Comparison of ENCODE assay signal across 18 cellular contexts in the genomic region with DNA sequence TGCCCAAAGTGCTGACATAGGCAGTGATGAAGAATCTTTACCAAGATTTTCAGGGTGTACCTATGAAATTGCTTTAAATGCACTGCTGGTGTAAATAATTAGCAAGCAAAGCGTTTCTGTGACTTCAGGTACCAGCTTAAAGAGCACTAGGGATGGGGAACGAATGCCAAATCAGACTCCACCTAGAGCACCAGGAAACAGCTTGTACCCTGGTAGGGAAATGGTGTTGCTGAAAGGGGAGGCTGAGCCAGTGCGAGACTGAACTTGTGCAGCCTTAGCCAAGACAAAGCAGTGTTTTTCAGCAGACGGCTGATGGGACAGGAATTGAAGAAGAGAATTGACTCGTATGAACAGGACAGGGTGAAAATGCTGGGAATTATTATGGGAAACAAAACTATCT.
"Had no signal": no experiment of that assay in that cellular context is flagged by ENCODE, and none has a peak within 500 bp of the region (broad histone marks: within the 10 kb centered on the region; RNA-seq: fewer than 3 reads in every experiment).

No MANE protein-coding gene starts in this region.

- H3K4me1 ChIP-seq: adrenal gland, pancreas, right lobe of liver had no signal

- H3K4me3 ChIP-seq: adrenal gland, pancreas, right lobe of liver, smooth muscle cell, stomach had no signal

- ATAC-seq: left ventricle myocardium superior; naive thymus-derived CD8-positive, alpha-beta T cell; pancreas; right lobe of liver; stimulated activated effector memory CD8-positive, alpha-beta T cell treated with anti-CD3 and anti-CD28 coated beads, Interleukin-12 subunit alpha, Interleukin-12 subunit beta, amount 100 ng/mL, for 72 hours had no signal

- H3K4me2 ChIP-seq: smooth muscle cell had no signal

- H3K4me3 Mint-ChIP-seq: activated CD4-positive, alpha-beta T cell treated with anti-CD3 and anti-CD28 coated beads, Interleukin-2, amount 10 ng/mL, durations not matched to agents 7 days and 5 days; activated naive CD4-positive, alpha-beta T cell treated with anti-CD3 and anti-CD28 coated beads, Interleukin-2, amount 50 U/mL, for 24 hours; immature natural killer cell; naive thymus-derived CD8-positive, alpha-beta T cell; stimulated activated effector memory CD8-positive, alpha-beta T cell treated with anti-CD3 and anti-CD28 coated beads, Interleukin-12 subunit alpha, Interleukin-12 subunit beta, amount 100 ng/mL, for 72 hours had no signal

- H3K27me3 Mint-ChIP-seq: activated CD4-positive, alpha-beta T cell treated with anti-CD3 and anti-CD28 coated beads, Interleukin-2, amount 10 ng/mL, durations not matched to agents 7 days and 5 days had no signal

- H3K9me3 Mint-ChIP-seq: activated naive CD4-positive, alpha-beta T cell treated with anti-CD3 and anti-CD28 coated beads, Interleukin-2, amount 50 U/mL, for 24 hours; immature natural killer cell; naive thymus-derived CD8-positive, alpha-beta T cell; stimulated activated effector memory CD8-positive, alpha-beta T cell treated with anti-CD3 and anti-CD28 coated beads, Interleukin-12 subunit alpha, Interleukin-12 subunit beta, amount 100 ng/mL, for 72 hours had no signal

- H3K27ac Mint-ChIP-seq: activated CD4-positive, alpha-beta T cell treated with anti-CD3 and anti-CD28 coated beads, Interleukin-2, amount 10 ng/mL, durations not matched to agents 7 days and 5 days; activated naive CD4-positive, alpha-beta T cell treated with anti-CD3 and anti-CD28 coated beads, Interleukin-2, amount 50 U/mL, for 24 hours; immature natural killer cell; naive thymus-derived CD8-positive, alpha-beta T cell; stimulated activated effector memory CD8-positive, alpha-beta T cell treated with anti-CD3 and anti-CD28 coated beads, Interleukin-12 subunit alpha, Interleukin-12 subunit beta, amount 100 ng/mL, for 72 hours had no signal

- DNase-seq: activated CD4-positive, alpha-beta T cell treated with anti-CD3 and anti-CD28 coated beads, Interleukin-2, amount 10 ng/mL, durations not matched to agents 7 days and 5 days; activated CD4-positive, CD25-positive, alpha-beta regulatory T cell; activated gamma-delta T cell; adrenal gland; immature natural killer cell; left ventricle myocardium superior; mesendoderm; naive thymus-derived CD8-positive, alpha-beta T cell; pancreas; right lobe of liver; stimulated activated CD4-positive, alpha-beta T cell treated with anti-CD3 and anti-CD28 coated beads, Interleukin-4, amount 100 ng/mL, for 24 hours; stomach; T1000; trophoblast cell had no signal

- H3K36me3 ChIP-seq: adrenal gland, pancreas, right lobe of liver had no signal

- H3K27ac ChIP-seq: adrenal gland, pancreas, right lobe of liver, stomach had no signal

- H3K9me3 ChIP-seq: adrenal gland, pancreas, right lobe of liver, stomach had no signal

- H3K4me1 Mint-ChIP-seq: stimulated activated effector memory CD8-positive, alpha-beta T cell treated with anti-CD3 and anti-CD28 coated beads, Interleukin-12 subunit alpha, Interleukin-12 subunit beta, amount 100 ng/mL, for 72 hours had no signal

- H3K27me3 ChIP-seq: adrenal gland, pancreas, right lobe of liver, stomach had no signal

- FAIRE-seq: astrocyte, pancreas had no signal
